11 cellular contexts compared by ENCODE assay signal in the genomic region with DNA sequence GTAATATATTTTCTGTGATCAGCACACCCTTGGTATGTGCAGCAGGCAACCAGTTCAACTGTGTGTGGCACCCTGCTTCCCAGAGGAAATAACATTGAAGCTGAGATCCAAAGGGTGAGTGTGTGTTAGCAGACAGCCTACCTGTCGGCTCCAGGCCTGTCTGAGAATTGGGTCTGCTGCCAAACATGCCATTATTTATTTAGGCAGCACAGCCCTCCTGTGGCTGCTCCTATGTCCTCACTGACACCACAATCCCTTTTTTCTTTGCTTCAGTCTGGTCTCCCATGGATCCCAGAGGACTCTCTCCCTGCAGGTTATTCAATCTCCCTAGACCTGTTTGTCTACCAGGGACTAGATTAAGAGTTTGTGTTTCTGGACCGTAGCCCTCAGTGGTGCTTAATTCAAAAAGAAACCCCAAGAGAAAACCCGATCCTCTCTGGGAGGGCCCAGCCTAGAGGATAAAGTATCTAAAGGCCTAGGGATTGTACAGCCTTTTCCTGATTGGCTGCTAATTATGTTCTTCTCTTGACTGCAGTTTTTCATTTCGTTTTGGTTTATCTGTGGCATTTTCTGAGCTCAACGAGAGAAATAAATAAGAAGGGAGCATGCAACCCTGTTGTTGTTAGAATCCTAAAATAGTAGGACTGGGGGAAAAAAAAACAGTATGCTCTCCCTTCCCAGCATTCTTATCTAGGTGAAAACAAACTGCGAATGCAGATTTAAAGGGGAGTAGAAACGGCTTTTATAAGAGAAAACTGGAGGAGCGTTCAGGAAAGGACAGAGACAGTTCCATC. TPM values are rescaled to one million over a fixed set of nuclear protein-coding genes. Genes with fewer than 3 reads are reported as not detected.
DNase-seq lines count a peak whose midpoint lies in the region; ATAC-seq, FAIRE-seq and TF ChIP-seq lines count a peak whose summit lies in the region.
"Had no signal": no experiment of that assay in that cellular context is flagged by ENCODE, and none has a peak within 500 bp of the region (broad histone marks: within the 10 kb centered on the region; RNA-seq: fewer than 3 reads in every experiment).

No MANE protein-coding gene starts in this region.

- intact Hi-C loops in CD14-positive monocyte (cut with micrococcal nuclease), result loop anchor here in 1 of 2 donors (10.0 kb wide), 1 partner anchor 188 kb away; no protein-coding TSS in a partner anchor

- DNase-seq in NCI-H2029 (lab: John Stamatoyannopoulos, UW) (peak; percentile 92), astrocyte of the spinal cord (ENCODE audit: low read depth, low spot score) (peak; percentile 59), left kidney (ENCODE audit: low read depth, low spot score) (peak; percentile 35), HuH-7 (ENCODE audit: low spot score) (no peak), CD14-positive monocyte (ENCODE audit: low spot score) (no peak), HTR-8/SVneo (ENCODE audit: insufficient read length, low spot score) (no peak)
- DNase-seq: CD4-positive, CD25-positive, alpha-beta regulatory T cell had no signal

- H3K4me3 Mint-ChIP-seq in CD14-positive monocyte, result no peak overlapping the region
- H3K4me3 Mint-ChIP-seq: CD4-positive, CD25-positive, alpha-beta regulatory T cell; T-helper 1 cell treated with Interleukin-12 subunit alpha and Interleukin-12 subunit beta and Interleukin-4 antibody, amounts not matched to agents 30 μg/mL and 1 μg/mL, for 36 hours had no signal

- H3K27me3 Mint-ChIP-seq in CD14-positive monocyte (ENCODE audit: low read depth in 3 of 3), result peaks cover 1 to 10% (median 4%) of the 10 kb centered on the region in 3 donors

- no peak overlapping the region for H3K4me3 ChIP-seq in astrocyte of the spinal cord (ENCODE audit: low read depth, low read length)

- in situ Hi-C loops in astrocyte of the spinal cord (cut with HindIII; ENCODE audit: low sequenced_read_pairs), result no loop called here

- ATAC-seq in HG02870 (IDR thresholded peaks at IDR 0.05; ENCODE audit: unreplicated experiment), result no peak

- H3K36me3 Mint-ChIP-seq in CD14-positive monocyte, result no peaks in the 10 kb centered on the region
- H3K36me3 Mint-ChIP-seq: CD4-positive, CD25-positive, alpha-beta regulatory T cell had no signal

- TF ChIP-seq CTCF in C4-2B (conservative IDR thresholded peaks at IDR 0.05) (peak; percentile 81), astrocyte of the spinal cord (IDR thresholded peaks at IDR 0.05; ENCODE audit: low read depth, low read length) (peak; percentile 21), CD14-positive monocyte (IDR thresholded peaks at IDR 0.05) (no peak)

- peaks cover 6% of the 10 kb centered on the region for H3K4me1 Mint-ChIP-seq in CD14-positive monocyte
- H3K4me1 Mint-ChIP-seq: CD4-positive, CD25-positive, alpha-beta regulatory T cell had no signal

- no peak overlapping the region for H3K27ac Mint-ChIP-seq in CD14-positive monocyte
- H3K27ac Mint-ChIP-seq: CD4-positive, CD25-positive, alpha-beta regulatory T cell; T-helper 1 cell treated with Interleukin-12 subunit alpha and Interleukin-12 subunit beta and Interleukin-4 antibody, amounts not matched to agents 30 μg/mL and 1 μg/mL, for 36 hours had no signal

- no peak for FAIRE-seq in HTR-8/SVneo (lab: Jason Lieb, UNC)

- H3K27ac ChIP-seq in C4-2B, result peak overlapping the region; percentile 18; the same call in 1 of the 2 replicates
- H3K27ac ChIP-seq: epithelial cell of prostate had no signal

- peaks cover 4 to 12% (median 7%) of the 10 kb centered on the region in 7 donors for H3K9me3 Mint-ChIP-seq in CD14-positive monocyte
- H3K9me3 Mint-ChIP-seq: CD4-positive, CD25-positive, alpha-beta regulatory T cell had no signal

RNA-seq across cellular contexts. Expression of gene KCNE3, which starts 24.1 kb away (rescaled TPM):
- 10 to 100 TPM; 29.9 to 41.0 TPM for polyA plus RNA-seq in CD14-positive monocyte

RNA-seq across cellular contexts. Expression of gene PGM2L1, which starts 45.0 kb away (rescaled TPM):
- polyA plus RNA-seq in CD14-positive monocyte, result under 1 TPM; 0.62 to 0.81 TPM

RNA-seq across cellular contexts. Expression of gene LIPT2, which starts 50.3 kb away (rescaled TPM):
- polyA plus RNA-seq in CD14-positive monocyte, result 1 to 10 TPM; 4.4 to 5.1 TPM

Comparison
In these comparisons a context has a peak if more than half of its experiments do, and no peak if none do; other contexts are left out.
1. DNase-seq: peak in NCI-H2029 (single experiment), astrocyte of the spinal cord (single experiment) and left kidney (single experiment); none in HuH-7 (single experiment), CD14-positive monocyte (single experiment) and HTR-8/SVneo (single experiment).